ENCODE assay signal across 9 cellular contexts in the genomic region with DNA sequence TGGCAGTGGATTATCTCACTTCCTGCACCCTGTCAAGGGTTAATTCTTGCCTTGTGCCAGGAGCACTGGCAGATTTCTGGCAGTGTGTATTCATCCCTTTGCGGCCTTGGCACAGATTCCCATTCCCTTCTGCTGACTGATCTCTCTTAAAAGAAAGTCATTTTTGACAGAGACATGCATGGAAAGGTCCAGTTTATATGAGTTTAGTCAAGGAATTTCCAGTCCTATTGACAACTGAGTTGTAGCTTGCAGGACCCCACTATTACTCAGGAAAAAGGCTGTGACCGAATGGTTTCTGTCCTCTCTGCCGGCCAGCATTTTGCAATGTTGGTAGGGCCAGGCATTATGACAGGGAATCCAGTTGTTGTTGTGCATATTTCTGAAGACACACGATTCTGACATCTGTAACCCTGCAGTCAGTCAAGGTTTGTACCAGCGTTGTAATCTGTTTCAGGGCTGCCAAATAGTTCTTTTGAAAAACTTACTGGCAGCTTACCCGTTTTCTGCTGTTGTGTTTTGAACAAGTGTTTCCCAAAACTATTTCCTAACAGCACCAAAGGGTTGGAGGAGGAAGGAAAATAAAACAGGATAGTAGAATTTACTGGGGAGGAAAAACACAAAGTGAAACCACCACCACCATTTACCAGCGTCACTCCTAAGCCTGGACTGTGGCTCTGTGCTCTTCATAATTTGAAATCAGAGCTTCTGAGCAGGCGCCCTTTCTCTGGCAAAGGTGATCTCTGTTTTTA.
A peak's percentile ranks its signal among the peaks of the same experiment; 100 is the strongest.
DNase-seq lines count a peak whose midpoint lies in the region; ATAC-seq and TF ChIP-seq lines count a peak whose summit lies in the region.
"Had no signal": no experiment of that assay in that cellular context is flagged by ENCODE, and none has a peak within 500 bp of the region (broad histone marks: within the 10 kb centered on the region; RNA-seq: fewer than 3 reads in every experiment).

No MANE protein-coding gene starts in this region.

- TF ChIP-seq POLR2A in erythroblast (IDR thresholded peaks at IDR 0.05; ENCODE audit: low read length), result no peak

- ATAC-seq in SK-N-SH treated with all-trans-retinoic acid at 6 μM for 48 hours, result peak; percentile 82

- DNase-seq in COLO829 (ENCODE audit: low spot score), result peak; percentile 77
- peak; percentile 69 for DNase-seq in fibroblast of the conjunctiva (ENCODE audit: low read depth)
- DNase-seq in pons (ENCODE audit: low spot score), result peak; percentile 30
- DNase-seq in GDM1 (lab: John Stamatoyannopoulos, UW), result no peak
- DNase-seq in erythroblast (lab: John Stamatoyannopoulos, UW), result no peak
- DNase-seq in CD1c-positive myeloid dendritic cell (ENCODE audit: extremely low spot score), result no peak
- DNase-seq in activated naive CD4-positive, alpha-beta T cell (lab: John Stamatoyannopoulos, UW), result no peak
- DNase-seq: DMS79 had no signal

TF ChIP-seq in SK-N-SH treated with all-trans-retinoic acid at 6 μM for 48 hours, 23 proteins besides CTCF, POLR2A, EP300 and RAD21:
- TF ChIP-seq PATZ1 (CRISPR knock-in tag; IDR thresholded peaks at IDR 0.05; ENCODE audit: borderline replicate concordance) (no peak), ARNTL (CRISPR knock-in tag; IDR thresholded peaks at IDR 0.05; ENCODE audit: borderline replicate concordance, low read depth) (no peak), OSR1 (CRISPR knock-in tag; IDR thresholded peaks at IDR 0.05) (no peak), TSHZ2 (CRISPR knock-in tag; IDR thresholded peaks at IDR 0.05) (no peak), TCF4 (CRISPR knock-in tag; IDR thresholded peaks at IDR 0.05; ENCODE audit: borderline replicate concordance) (no peak), ISL1 (CRISPR knock-in tag; IDR thresholded peaks at IDR 0.05) (no peak), ESRRG (CRISPR knock-in tag; IDR thresholded peaks at IDR 0.05) (no peak), ZNF565 (CRISPR knock-in tag; conservative IDR thresholded peaks at IDR 0.05; ENCODE audit: low read depth) (no peak), SNAI2 (CRISPR knock-in tag; IDR thresholded peaks at IDR 0.05) (no peak), TOX (CRISPR knock-in tag; IDR thresholded peaks at IDR 0.05; ENCODE audit: borderline replicate concordance) (no peak), CSDC2 (CRISPR knock-in tag; IDR thresholded peaks at IDR 0.05) (no peak)
- TF ChIP-seq, protein P1, sequence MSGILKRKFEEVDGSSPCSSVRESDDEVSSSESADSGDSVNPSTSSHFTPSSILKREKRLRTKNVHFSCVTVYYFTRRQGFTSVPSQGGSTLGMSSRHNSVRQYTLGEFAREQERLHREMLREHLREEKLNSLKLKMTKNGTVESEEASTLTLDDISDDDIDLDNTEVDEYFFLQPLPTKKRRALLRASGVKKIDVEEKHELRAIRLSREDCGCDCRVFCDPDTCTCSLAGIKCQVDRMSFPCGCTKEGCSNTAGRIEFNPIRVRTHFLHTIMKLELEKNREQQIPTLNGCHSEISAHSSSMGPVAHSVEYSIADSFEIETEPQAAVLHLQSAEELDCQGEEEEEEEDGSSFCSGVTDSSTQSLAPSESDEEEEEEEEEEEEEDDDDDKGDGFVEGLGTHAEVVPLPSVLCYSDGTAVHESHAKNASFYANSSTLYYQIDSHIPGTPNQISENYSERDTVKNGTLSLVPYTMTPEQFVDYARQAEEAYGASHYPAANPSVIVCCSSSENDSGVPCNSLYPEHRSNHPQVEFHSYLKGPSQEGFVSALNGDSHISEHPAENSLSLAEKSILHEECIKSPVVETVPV (CRISPR knock-in tag; IDR thresholded peaks at IDR 0.05), result no peak
- TF ChIP-seq, protein P2, sequence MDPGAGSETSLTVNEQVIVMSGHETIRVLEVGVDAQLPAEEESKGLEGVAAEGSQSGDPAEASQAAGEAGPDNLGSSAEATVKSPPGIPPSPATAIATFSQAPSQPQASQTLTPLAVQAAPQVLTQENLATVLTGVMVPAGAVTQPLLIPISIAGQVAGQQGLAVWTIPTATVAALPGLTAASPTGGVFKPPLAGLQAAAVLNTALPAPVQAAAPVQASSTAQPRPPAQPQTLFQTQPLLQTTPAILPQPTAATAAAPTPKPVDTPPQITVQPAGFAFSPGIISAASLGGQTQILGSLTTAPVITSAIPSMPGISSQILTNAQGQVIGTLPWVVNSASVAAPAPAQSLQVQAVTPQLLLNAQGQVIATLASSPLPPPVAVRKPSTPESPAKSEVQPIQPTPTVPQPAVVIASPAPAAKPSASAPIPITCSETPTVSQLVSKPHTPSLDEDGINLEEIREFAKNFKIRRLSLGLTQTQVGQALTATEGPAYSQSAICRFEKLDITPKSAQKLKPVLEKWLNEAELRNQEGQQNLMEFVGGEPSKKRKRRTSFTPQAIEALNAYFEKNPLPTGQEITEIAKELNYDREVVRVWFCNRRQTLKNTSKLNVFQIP (CRISPR knock-in tag; IDR thresholded peaks at IDR 0.05; ENCODE audit: borderline replicate concordance, low read depth), result no peak
TF ChIP-seq in SK-N-SH treated with all-trans-retinoic acid at 6 μM for 48 hours: peak in this region for 0.

Comparison
In these comparisons a context has a peak if more than half of its experiments do, and no peak if none do; other contexts are left out.
1. DNase-seq: peak in COLO829 (single experiment), fibroblast of the conjunctiva (single experiment) and pons (single experiment); none in GDM1 (single experiment), erythroblast (0 of 2), CD1c-positive myeloid dendritic cell (single experiment) and activated naive CD4-positive, alpha-beta T cell (0 of 4).